8 cellular contexts compared by ENCODE assay signal in the genomic region with DNA sequence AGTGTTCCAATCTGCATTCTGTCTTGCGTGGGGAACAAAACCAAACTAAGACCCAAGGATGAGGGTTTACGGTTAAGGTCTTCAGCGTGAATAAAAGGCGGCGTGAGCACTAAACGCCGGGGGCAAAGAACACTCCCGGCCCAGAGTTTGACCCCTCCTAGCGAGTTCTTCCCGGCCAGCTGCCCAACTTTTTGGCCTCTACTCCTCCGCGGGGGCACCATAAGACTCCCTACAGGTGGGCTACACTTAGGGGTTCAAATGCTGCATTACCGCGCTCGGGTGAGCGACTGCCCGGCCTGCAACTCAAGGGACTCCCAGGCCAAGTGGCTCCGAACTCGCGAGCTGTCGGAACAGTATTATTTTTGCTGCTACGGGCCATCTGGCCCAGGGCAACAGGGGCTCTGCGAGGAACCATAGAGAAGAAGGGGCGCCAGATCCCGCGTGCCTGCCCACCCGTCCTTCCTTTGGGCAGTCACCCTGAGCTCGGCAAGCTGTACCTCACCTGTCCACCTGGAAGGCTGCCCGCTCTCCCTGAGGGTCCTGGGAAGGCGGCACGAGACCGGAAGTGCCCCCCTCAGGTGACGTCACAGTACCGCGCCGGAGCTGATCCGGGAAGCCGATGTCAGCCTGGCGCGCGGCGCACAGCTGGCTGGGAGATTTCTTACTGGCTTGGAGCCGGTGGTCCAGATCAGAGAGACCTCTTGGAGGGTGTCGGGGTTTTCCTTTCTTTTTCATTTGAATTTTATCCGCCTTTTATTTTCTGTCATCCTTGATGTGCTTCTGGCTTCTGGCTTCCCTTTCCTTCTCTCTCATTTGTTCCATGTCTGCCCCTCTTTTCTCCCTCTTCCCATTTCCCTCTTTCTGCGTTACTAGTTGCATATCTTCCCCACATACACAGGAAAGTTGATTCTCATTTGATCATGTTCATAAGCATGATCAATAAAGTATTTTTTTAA. TPM values are rescaled to one million over a fixed set of nuclear protein-coding genes. Genes with fewer than 3 reads are reported as not detected.
DNase-seq lines count a peak whose midpoint lies in the region; FAIRE-seq and TF ChIP-seq lines count a peak whose summit lies in the region.

Gene LDAH (minus strand): TSS at position 567 of the 956 bp plus-strand sequence. CDS start 21,638 bp downstream, outside the sequence.

- H2AFZ ChIP-seq in MM.1S (ENCODE audit: low read length) (peak within 1 kb of the TSS; percentile 94), neuron (ENCODE audit: low read depth, low read length) (peak within 1 kb of the TSS; percentile 55)

- H3K36me3 ChIP-seq in MM.1S (replicated peaks; ENCODE audit: insufficient read depth, low read length), result no peaks in the 10 kb centered on the region
- H3K36me3 ChIP-seq in SJSA1, result peaks cover 4% of the 10 kb centered on the region
- H3K36me3 ChIP-seq in neuron (ENCODE audit: insufficient read depth, low read length), result no peaks in the 10 kb centered on the region

- H3K4me2 ChIP-seq in MM.1S (ENCODE audit: low read depth, low read length), result peak within 1 kb of the TSS; percentile 87

- H3K27me3 ChIP-seq in MM.1S (replicated peaks; ENCODE audit: insufficient read depth, low read length) (no peaks in the 10 kb centered on the region), SJSA1 (replicated peaks) (no peaks in the 10 kb centered on the region), neuron (ENCODE audit: insufficient read depth, low read length) (no peaks in the 10 kb centered on the region)

- peak within 1 kb of the TSS; percentile 92 for H3K9ac ChIP-seq in MM.1S (ENCODE audit: low read length)

- peak within 1 kb of the TSS; percentile 86 for H3K27ac ChIP-seq in MM.1S (ENCODE audit: low read length)
- H3K27ac ChIP-seq in SJSA1, result peak within 1 kb of the TSS; percentile 89

- H3K4me1 ChIP-seq in MM.1S (ENCODE audit: low read length) (no peaks in the 10 kb centered on the region), SJSA1 (replicated peaks) (no peaks in the 10 kb centered on the region), neuron (ENCODE audit: insufficient read depth, low read length) (no peaks in the 10 kb centered on the region)

- no peaks in the 10 kb centered on the region for H4K20me1 ChIP-seq in MM.1S (ENCODE audit: insufficient read depth, low read length)

- H3K9me3 ChIP-seq in MM.1S (replicated peaks; ENCODE audit: insufficient read depth, low read length) (no peaks in the 10 kb centered on the region), SJSA1 (replicated peaks) (no peaks in the 10 kb centered on the region), neuron (ENCODE audit: low read length) (no peaks in the 10 kb centered on the region)

- peak; percentile 81 for DNase-seq in HCEC 1CT
- DNase-seq in MM.1S, result peak; percentile 80
- peak; percentile 89 to 93 for DNase-seq in SJSA1 (ENCODE audit: low read depth in 1 of 2, low spot score in 2 of 2)
- DNase-seq in activated naive CD4-positive, alpha-beta T cell (lab: John Stamatoyannopoulos, UW), result peak; percentile 49 to 72 (median 67)
- peak; percentile 70 for DNase-seq in foreskin melanocyte
- DNase-seq in stromal cell of bone marrow (ENCODE audit: low read depth), result peak; percentile 75

- peaks cover 7% of the 10 kb centered on the region; the same call in 1 of the 2 replicates for H3F3A ChIP-seq in MM.1S (ENCODE audit: insufficient read depth, low read length)

- H3K4me3 ChIP-seq in MM.1S (ENCODE audit: low read length), result peak within 1 kb of the TSS; percentile 82
- H3K4me3 ChIP-seq in SJSA1, result peak within 1 kb of the TSS; percentile 87
- H3K4me3 ChIP-seq in neuron (ENCODE audit: low read length), result peak within 1 kb of the TSS; percentile 99

- H3K79me2 ChIP-seq in MM.1S (ENCODE audit: low read length), result peaks cover 25% of the 10 kb centered on the region

- no peaks in the 10 kb centered on the region for H3K9me2 ChIP-seq in MM.1S (replicated peaks; ENCODE audit: insufficient read depth, low read length)

- no peak for TF ChIP-seq CTCF in MM.1S (IDR thresholded peaks at IDR 0.05; ENCODE audit: low read length)

- FAIRE-seq in G401.6 (lab: Jason Lieb, UNC), result peak; percentile 40

RNA-seq across cellular contexts. Expression of gene LDAH, which starts in this region (rescaled TPM):
- 14.8 and 28.2 TPM in 2 replicates for total RNA-seq in SJSA1 (2014; rRNA removed; shearing (Covaris generic))

Comparison
In these comparisons a context has a peak if more than half of its experiments do, and no peak if none do; other contexts are left out.
1. Peak in every context shown above with its lines: DNase-seq, H3K4me3 ChIP-seq and H3K27ac ChIP-seq.